In the genomic region with DNA sequence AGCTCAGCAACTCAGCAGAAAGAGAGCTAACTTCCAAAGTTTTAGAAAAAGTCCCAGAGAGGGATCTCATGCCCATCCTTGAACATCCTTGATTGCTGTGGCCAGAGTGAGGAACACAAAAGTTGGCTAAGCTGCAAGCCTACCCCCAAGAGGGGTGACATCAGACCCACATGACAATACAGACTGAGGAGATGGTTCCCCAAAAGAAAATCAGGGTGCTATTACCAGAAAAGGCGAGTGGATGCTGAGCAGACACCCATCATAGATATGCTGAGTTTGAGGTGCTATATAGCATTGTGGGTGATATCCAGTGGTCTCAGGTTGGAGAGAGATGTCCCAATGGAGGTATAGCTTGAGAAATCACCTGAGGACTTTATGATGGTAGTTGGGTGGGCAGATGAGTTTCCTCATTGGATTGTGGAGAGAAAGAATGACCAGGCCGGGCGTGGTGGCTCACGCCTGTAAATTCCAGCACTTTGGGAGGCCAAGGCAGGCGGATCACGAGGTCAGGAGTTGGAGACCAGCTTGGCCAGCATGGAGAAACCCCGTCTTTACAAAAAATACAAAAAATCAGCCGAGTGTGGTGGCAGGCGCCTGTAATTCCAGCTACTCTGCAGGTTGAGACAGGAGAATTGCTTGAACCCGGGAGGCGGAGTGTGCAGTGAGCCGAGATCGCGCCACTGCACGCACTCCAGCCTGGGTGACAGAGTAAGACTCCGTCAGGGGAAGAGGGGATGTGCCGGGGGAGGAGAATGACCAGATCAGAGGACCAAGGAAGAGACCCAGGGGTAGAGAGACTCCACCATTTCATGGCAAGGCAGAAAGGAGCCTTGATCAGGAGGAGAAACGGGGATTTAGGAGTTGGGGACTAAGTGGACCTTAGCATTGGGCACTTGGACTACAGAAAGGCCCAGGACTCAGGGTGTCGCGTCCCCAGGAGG, we compare ENCODE assay signal across 9 cellular contexts. TPM values are rescaled to one million over a fixed set of nuclear protein-coding genes. Genes with fewer than 3 reads are reported as not detected.
DNase-seq lines count a peak whose midpoint lies in the region; ATAC-seq and TF ChIP-seq lines count a peak whose summit lies in the region.
"Had no signal": no experiment of that assay in that cellular context is flagged by ENCODE, and none has a peak within 500 bp of the region (broad histone marks: within the 10 kb centered on the region; RNA-seq: fewer than 3 reads in every experiment).

No MANE protein-coding gene starts in this region.

- no peak for TF ChIP-seq CTCF in GM12865 (IDR thresholded peaks at IDR 0.05; ENCODE audit: insufficient read depth, low read depth, low read length, missing control alignments)
- no peak for TF ChIP-seq CTCF in VCaP (conservative IDR thresholded peaks at IDR 0.05)
- no peak for TF ChIP-seq CTCF in fibroblast of the aortic adventitia (IDR thresholded peaks at IDR 0.05; ENCODE audit: insufficient read depth, low read length)

- DNase-seq in GM12865 (ENCODE audit: low read depth) (no peak), fibroblast of the aortic adventitia (ENCODE audit: low read depth) (no peak), sciatic nerve (ENCODE audit: low spot score) (no peak), NCI-H345 (lab: John Stamatoyannopoulos, UW) (no peak), NCI-H82 treated with DMSO at 0.1 percent for 48 hours (lab: John Stamatoyannopoulos, UW; ENCODE audit: unreplicated experiment) (no peak)
- no peak for DNase-seq in stimulated activated naive CD4-positive, alpha-beta T cell (lab: John Stamatoyannopoulos, UW)

- peak overlapping the region; percentile 75 for H3K4me3 ChIP-seq in GM12865 (ENCODE audit: low read depth, low read length)
- peak overlapping the region; percentile 87 for H3K4me3 ChIP-seq in fibroblast of the aortic adventitia (ENCODE audit: low read depth, low read length)

- ATAC-seq in sciatic nerve: peak; percentile 2
- ATAC-seq in HG03521 (IDR thresholded peaks at IDR 0.05; ENCODE audit: unreplicated experiment): no peak

- intact Hi-C loops in sciatic nerve (cut with DNase I): no loop called here

- H3K27ac ChIP-seq in VCaP: peak overlapping the region; percentile 84

RNA-seq across cellular contexts. Expression of gene PCK2, which starts 0.9 kb away (rescaled TPM):
- total RNA-seq in fibroblast of the aortic adventitia (ENCODE audit: low replicate concordance): 20.1 and 36.5 TPM in 2 replicates
- 11.9 TPM for total RNA-seq in sciatic nerve

RNA-seq across cellular contexts. Expression of gene DCAF11, which starts 21.3 kb away (rescaled TPM):
- total RNA-seq in fibroblast of the aortic adventitia (ENCODE audit: low replicate concordance): 44.6 and 85.3 TPM in 2 replicates
- total RNA-seq in sciatic nerve: 47.6 TPM

RNA-seq across cellular contexts. Expression of gene NRL, which starts 21.5 kb away (rescaled TPM):
- total RNA-seq in fibroblast of the aortic adventitia (ENCODE audit: low replicate concordance): 0.90 and 4.1 TPM in 2 replicates
- 2.9 TPM for total RNA-seq in sciatic nerve

RNA-seq across cellular contexts. Expression of gene CPNE6, which starts 21.9 kb away (rescaled TPM):
- total RNA-seq in fibroblast of the aortic adventitia (ENCODE audit: low replicate concordance) (not detected in 2 replicates), sciatic nerve (not detected)
- total RNA-seq: RPMI7951 had no signal

RNA-seq across cellular contexts. Expression of gene FITM1, which starts 37.2 kb away (rescaled TPM):
- total RNA-seq in fibroblast of the aortic adventitia (ENCODE audit: low replicate concordance) (0.18 TPM in 1 of 2 replicates, not detected in the other), sciatic nerve (0.76 TPM)
- total RNA-seq: RPMI7951 had no signal
